In genomic region chr13:49922301-49922700, GRCh38 we compare ENCODE assay signal across 7 cellular contexts.
"Had no signal": no experiment of that assay in that cellular context is flagged by ENCODE, and none has a peak within 500 bp of the region (broad histone marks: within the 10 kb centered on the region; RNA-seq: fewer than 3 reads in every experiment).

No MANE protein-coding gene starts in this region.

- H3K27ac Mint-ChIP-seq: IgD-negative memory B cell had no signal

- H3K27me3 Mint-ChIP-seq: IgD-negative memory B cell had no signal

- ATAC-seq: HepG2 had no signal

- DNase-seq: IMR-90, KBM-7, KG1 had no signal

- H3K4me3 Mint-ChIP-seq: IgD-negative memory B cell had no signal

- H3K27ac ChIP-seq: HL-60 had no signal

- FAIRE-seq: HepG2, HTR-8/SVneo had no signal
